ENCODE assay signal across 19 cellular contexts in the genomic region with DNA sequence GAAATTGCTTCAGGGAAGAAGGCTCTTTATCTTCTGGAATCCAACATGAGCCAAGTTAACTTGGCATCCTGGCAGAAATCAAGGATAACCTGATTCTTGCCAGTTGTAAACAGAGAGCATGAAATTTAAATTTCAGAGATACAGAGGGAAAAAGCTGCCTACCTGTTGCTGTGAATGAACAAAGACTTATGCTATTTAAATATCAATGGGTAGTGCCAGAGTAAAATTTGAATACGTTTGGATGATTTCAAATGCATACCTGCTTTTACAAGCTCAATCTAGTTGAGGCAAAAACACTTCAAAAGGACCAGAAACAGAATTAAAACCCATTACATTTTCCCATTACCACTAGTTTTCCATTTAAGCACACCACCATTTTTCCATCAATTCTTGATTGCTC.
"Had no signal": no experiment of that assay in that cellular context is flagged by ENCODE, and none has a peak within 500 bp of the region (broad histone marks: within the 10 kb centered on the region; RNA-seq: fewer than 3 reads in every experiment).

No MANE protein-coding gene starts in this region.

- H3K4me3 ChIP-seq: SJSA1, SK-N-MC had no signal

- H3K27me3 ChIP-seq: SJSA1 had no signal

- H3K36me3 ChIP-seq: SJSA1 had no signal

- H3K27ac ChIP-seq: SJSA1, SK-N-MC had no signal

- H3K4me1 ChIP-seq: SJSA1 had no signal

- H3K9me3 ChIP-seq: SJSA1 had no signal

- DNase-seq: KBM-7, MV-4-11, NCI-H1048, NCI-H1105, NCI-H1417, NCI-H1436 treated with DMSO at 0.1 percent for 48 hours, NCI-H1694, NCI-H1930, NCI-H2081, NCI-H2107, NCI-H2227 treated with DMSO at 0.1 percent for 48 hours, NCI-H524, NCI-H69, NCI-H774, Right ventricle myocardium superior, RPMI8226, SIG-M5 had no signal
